ENCODE assay signal across 4 cellular contexts in the genomic region with DNA sequence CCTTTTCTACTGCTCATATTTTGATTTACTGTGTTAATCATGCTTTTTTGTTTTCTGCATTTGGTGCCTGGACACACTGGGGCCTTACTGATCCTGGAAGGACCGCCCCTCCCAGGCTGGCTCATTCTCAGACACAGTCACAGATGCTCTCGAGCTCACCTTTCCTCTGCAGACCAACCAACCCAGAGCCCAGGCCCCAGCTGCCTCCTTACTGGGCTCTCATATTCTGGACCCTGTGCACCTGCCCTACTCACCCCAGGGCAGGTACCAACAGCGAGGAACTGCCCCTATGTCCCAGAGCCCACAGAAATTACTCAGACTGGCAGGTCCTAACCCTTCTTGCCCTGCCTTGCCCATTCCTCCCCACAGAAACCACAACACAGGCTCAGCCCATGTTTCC. TPM values are rescaled to one million over a fixed set of nuclear protein-coding genes. Genes with fewer than 3 reads are reported as not detected.
"Had no signal": no experiment of that assay in that cellular context is flagged by ENCODE, and none has a peak within 500 bp of the region (broad histone marks: within the 10 kb centered on the region; RNA-seq: fewer than 3 reads in every experiment).

No MANE protein-coding gene starts in this region.

- H3K4me3 ChIP-seq: GM12878 had no signal

- DNase-seq: GDM1, GF-D8 had no signal

- ATAC-seq: GM12878 had no signal

RNA-seq across cellular contexts. Expression of a gene that starts 6.6 kb away (rescaled TPM):
- total RNA-seq: G401, GM12878 had no signal

RNA-seq across cellular contexts. Expression of a gene that starts 9.8 kb away (rescaled TPM):
- total RNA-seq: G401, GM12878 had no signal
